1 cellular context compared by ENCODE assay signal in genomic region chr2:232842689-232843088, GRCh38.
TF ChIP-seq lines count a peak whose summit lies in the region.

No MANE protein-coding gene starts in this region.

TF ChIP-seq in GM12878, 131 proteins besides CTCF, POLR2A, EP300 and RAD21:
- TF ChIP-seq E2F8 (IDR thresholded peaks at IDR 0.05; ENCODE audit: low read depth, partially characterized antibody) (no peak), ZBTB40 (IDR thresholded peaks at IDR 0.05; ENCODE audit: borderline replicate concordance) (no peak), MEF2B (IDR thresholded peaks at IDR 0.05; ENCODE audit: partially characterized antibody, poor library complexity, severe bottlenecking) (no peak), MLLT1 (IDR thresholded peaks at IDR 0.05) (no peak), BCLAF1 (IDR thresholded peaks at IDR 0.05) (no peak), ZNF274 (IDR thresholded peaks at IDR 0.05; ENCODE audit: insufficient read depth, insufficient read length) (no peak), PKNOX1 (IDR thresholded peaks at IDR 0.05) (no peak), CHD1 (IDR thresholded peaks at IDR 0.05; ENCODE audit: low read depth, low read length) (no peak), CEBPB (IDR thresholded peaks at IDR 0.05; ENCODE audit: borderline replicate concordance in 1 of 2, low read depth in 2 of 2, low read length in 2 of 2) (no peak), ZNF24 (IDR thresholded peaks at IDR 0.05) (no peak), ZZZ3 (IDR thresholded peaks at IDR 0.05; ENCODE audit: control insufficient read depth, insufficient read length, low read depth) (no peak)
